In the genomic region with DNA sequence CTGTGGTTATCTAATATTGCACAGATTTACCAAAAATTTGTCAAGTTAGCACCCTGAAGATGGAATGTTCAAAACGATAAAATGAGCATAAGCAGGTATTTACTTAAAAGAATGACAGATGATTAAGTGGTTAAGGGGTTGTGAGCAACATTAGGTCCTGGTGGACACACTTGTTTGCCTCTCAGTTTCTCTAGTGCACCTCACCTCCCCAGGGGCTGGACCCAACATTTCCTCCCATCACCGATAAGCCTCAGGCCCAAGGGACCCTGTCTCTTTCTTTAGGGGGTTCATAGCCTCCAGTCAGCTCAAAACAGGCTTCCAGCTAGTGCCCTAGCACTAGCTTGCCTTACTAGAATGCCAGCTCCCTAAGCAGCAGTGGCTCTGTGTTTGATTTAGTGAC, we compare ENCODE assay signal across 18 cellular contexts.
A peak's percentile ranks its signal among the peaks of the same experiment; 100 is the strongest.
DNase-seq lines count a peak whose midpoint lies in the region; ATAC-seq, FAIRE-seq and TF ChIP-seq lines count a peak whose summit lies in the region.
"Had no signal": no experiment of that assay in that cellular context is flagged by ENCODE, and none has a peak within 500 bp of the region (broad histone marks: within the 10 kb centered on the region; RNA-seq: fewer than 3 reads in every experiment).

No MANE protein-coding gene starts in this region.

- FAIRE-seq in GM12891 (lab: Jason Lieb, UNC) = no peak
- FAIRE-seq: colon had no signal

- H3K27ac ChIP-seq in VCaP (peak overlapping the region; percentile 50), right atrium auricular region (no peak overlapping the region)
- H3K27ac ChIP-seq: epithelial cell of prostate, KMS-11 had no signal

- no peaks in the 10 kb centered on the region for H3K27me3 ChIP-seq in right atrium auricular region

- peak; percentile 5 for DNase-seq in GM10266 (ENCODE audit: extremely low spot score)
- no peak for DNase-seq in NCI-H2171 (lab: John Stamatoyannopoulos, UW)
- DNase-seq in GM12891 (ENCODE audit: insufficient read length, low spot score) = no peak
- no peak for DNase-seq in right atrium auricular region (ENCODE audit: low spot score)
- DNase-seq: activated CD8-positive, alpha-beta memory T cell treated with anti-CD3 and anti-CD28 coated beads, Interleukin-2, amount 50 U/mL, for 48 hours; activated naive CD4-positive, alpha-beta T cell; GF-D8; naive thymus-derived CD8-positive, alpha-beta T cell; NCI-H1105 treated with DMSO at 0.1 percent for 48 hours; NCI-H2227 treated with DMSO at 0.1 percent for 48 hours; T-helper 17 cell had no signal

- no peaks in the 10 kb centered on the region for H3K9me3 ChIP-seq in right atrium auricular region

- H3K36me3 ChIP-seq in right atrium auricular region = no peaks in the 10 kb centered on the region

- H3K4me3 ChIP-seq in right atrium auricular region = no peak overlapping the region

- ATAC-seq in GM21423 (IDR thresholded peaks at IDR 0.05; ENCODE audit: unreplicated experiment) (peak; percentile 37), HG03066 (IDR thresholded peaks at IDR 0.05; ENCODE audit: low read depth, unreplicated experiment) (peak; percentile 43), HG03521 (IDR thresholded peaks at IDR 0.05; ENCODE audit: unreplicated experiment) (no peak)
- ATAC-seq: naive thymus-derived CD8-positive, alpha-beta T cell; T-helper 17 cell had no signal

- TF ChIP-seq CTCF in GM10266 (IDR thresholded peaks at IDR 0.05; ENCODE audit: control insufficient read depth, insufficient read depth, low read depth, missing control alignments) (no peak), VCaP (conservative IDR thresholded peaks at IDR 0.05) (no peak), right atrium auricular region (IDR thresholded peaks at IDR 0.05) (no peak)

- peaks cover 0 to 12% of the 10 kb centered on the region in 2 donors for H3K4me1 ChIP-seq in right atrium auricular region

- no peak for TF ChIP-seq POLR2A in GM12891 (IDR thresholded peaks at IDR 0.05; ENCODE audit: low read depth, low read length)

TF ChIP-seq in GM12891, 5 proteins besides CTCF, POLR2A, EP300 and RAD21:
- no peak for TF ChIP-seq POLR2AphosphoS5 (IDR thresholded peaks at IDR 0.05; ENCODE audit: low read depth, low read length)
- TF ChIP-seq TAF1 (IDR thresholded peaks at IDR 0.05; ENCODE audit: low read depth, low read length) = no peak
- TF ChIP-seq SPI1 (IDR thresholded peaks at IDR 0.05; ENCODE audit: low read depth, low read length) = no peak
